Comparison of ENCODE assay signal across 1 cellular context in the genomic region with DNA sequence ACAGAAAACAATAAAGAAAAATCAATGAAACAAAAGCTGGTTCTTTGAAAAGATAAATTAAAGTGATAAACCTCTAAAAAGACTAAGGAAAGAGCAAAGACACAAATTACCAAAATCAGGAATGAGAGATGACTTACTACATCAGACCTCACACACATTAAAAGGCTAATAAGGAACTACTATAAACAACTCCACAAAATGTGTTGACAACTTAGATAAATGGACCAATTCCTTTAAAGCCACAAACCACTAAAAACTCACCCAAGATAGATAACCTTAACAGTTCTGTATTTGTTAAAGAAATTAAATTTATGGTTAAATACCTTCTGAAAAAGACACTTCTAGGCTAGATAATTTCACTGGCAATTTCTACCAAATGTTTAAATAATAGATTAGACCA.
A peak's percentile ranks its signal among the peaks of the same experiment; 100 is the strongest.
TF ChIP-seq lines count a peak whose summit lies in the region.

No MANE protein-coding gene starts in this region.

TF ChIP-seq in HEK293, 187 proteins besides CTCF, POLR2A, EP300 and RAD21 (continued from another document):
- TF ChIP-seq, protein P1, sequence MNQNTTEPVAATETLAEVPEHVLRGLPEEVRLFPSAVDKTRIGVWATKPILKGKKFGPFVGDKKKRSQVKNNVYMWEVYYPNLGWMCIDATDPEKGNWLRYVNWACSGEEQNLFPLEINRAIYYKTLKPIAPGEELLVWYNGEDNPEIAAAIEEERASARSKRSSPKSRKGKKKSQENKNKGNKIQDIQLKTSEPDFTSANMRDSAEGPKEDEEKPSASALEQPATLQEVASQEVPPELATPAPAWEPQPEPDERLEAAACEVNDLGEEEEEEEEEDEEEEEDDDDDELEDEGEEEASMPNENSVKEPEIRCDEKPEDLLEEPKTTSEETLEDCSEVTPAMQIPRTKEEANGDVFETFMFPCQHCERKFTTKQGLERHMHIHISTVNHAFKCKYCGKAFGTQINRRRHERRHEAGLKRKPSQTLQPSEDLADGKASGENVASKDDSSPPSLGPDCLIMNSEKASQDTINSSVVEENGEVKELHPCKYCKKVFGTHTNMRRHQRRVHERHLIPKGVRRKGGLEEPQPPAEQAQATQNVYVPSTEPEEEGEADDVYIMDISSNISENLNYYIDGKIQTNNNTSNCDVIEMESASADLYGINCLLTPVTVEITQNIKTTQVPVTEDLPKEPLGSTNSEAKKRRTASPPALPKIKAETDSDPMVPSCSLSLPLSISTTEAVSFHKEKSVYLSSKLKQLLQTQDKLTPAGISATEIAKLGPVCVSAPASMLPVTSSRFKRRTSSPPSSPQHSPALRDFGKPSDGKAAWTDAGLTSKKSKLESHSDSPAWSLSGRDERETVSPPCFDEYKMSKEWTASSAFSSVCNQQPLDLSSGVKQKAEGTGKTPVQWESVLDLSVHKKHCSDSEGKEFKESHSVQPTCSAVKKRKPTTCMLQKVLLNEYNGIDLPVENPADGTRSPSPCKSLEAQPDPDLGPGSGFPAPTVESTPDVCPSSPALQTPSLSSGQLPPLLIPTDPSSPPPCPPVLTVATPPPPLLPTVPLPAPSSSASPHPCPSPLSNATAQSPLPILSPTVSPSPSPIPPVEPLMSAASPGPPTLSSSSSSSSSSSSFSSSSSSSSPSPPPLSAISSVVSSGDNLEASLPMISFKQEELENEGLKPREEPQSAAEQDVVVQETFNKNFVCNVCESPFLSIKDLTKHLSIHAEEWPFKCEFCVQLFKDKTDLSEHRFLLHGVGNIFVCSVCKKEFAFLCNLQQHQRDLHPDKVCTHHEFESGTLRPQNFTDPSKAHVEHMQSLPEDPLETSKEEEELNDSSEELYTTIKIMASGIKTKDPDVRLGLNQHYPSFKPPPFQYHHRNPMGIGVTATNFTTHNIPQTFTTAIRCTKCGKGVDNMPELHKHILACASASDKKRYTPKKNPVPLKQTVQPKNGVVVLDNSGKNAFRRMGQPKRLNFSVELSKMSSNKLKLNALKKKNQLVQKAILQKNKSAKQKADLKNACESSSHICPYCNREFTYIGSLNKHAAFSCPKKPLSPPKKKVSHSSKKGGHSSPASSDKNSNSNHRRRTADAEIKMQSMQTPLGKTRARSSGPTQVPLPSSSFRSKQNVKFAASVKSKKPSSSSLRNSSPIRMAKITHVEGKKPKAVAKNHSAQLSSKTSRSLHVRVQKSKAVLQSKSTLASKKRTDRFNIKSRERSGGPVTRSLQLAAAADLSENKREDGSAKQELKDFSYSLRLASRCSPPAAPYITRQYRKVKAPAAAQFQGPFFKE (tag by site-specific recombination; IDR thresholded peaks at IDR 0.05; ENCODE audit: borderline replicate concordance): no peak
- TF ChIP-seq, protein P2, sequence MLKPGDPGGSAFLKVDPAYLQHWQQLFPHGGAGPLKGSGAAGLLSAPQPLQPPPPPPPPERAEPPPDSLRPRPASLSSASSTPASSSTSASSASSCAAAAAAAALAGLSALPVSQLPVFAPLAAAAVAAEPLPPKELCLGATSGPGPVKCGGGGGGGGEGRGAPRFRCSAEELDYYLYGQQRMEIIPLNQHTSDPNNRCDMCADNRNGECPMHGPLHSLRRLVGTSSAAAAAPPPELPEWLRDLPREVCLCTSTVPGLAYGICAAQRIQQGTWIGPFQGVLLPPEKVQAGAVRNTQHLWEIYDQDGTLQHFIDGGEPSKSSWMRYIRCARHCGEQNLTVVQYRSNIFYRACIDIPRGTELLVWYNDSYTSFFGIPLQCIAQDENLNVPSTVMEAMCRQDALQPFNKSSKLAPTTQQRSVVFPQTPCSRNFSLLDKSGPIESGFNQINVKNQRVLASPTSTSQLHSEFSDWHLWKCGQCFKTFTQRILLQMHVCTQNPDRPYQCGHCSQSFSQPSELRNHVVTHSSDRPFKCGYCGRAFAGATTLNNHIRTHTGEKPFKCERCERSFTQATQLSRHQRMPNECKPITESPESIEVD (tag by site-specific recombination; IDR thresholded peaks at IDR 0.05): peak; percentile 56; the same call in 1 of the 2 replicates
- TF ChIP-seq FEZF1 (tag by site-specific recombination; IDR thresholded peaks at IDR 0.05): peak; percentile 97
- TF ChIP-seq ZNF140 (tag by site-specific recombination; IDR thresholded peaks at IDR 0.05): no peak
- peak; percentile 53; the same call in 1 of the 2 replicates for TF ChIP-seq ZXDB (tag by site-specific recombination; IDR thresholded peaks at IDR 0.05)
- TF ChIP-seq ZNF843 (tag by site-specific recombination; IDR thresholded peaks at IDR 0.05): peak; percentile 86
- TF ChIP-seq, protein P3, sequence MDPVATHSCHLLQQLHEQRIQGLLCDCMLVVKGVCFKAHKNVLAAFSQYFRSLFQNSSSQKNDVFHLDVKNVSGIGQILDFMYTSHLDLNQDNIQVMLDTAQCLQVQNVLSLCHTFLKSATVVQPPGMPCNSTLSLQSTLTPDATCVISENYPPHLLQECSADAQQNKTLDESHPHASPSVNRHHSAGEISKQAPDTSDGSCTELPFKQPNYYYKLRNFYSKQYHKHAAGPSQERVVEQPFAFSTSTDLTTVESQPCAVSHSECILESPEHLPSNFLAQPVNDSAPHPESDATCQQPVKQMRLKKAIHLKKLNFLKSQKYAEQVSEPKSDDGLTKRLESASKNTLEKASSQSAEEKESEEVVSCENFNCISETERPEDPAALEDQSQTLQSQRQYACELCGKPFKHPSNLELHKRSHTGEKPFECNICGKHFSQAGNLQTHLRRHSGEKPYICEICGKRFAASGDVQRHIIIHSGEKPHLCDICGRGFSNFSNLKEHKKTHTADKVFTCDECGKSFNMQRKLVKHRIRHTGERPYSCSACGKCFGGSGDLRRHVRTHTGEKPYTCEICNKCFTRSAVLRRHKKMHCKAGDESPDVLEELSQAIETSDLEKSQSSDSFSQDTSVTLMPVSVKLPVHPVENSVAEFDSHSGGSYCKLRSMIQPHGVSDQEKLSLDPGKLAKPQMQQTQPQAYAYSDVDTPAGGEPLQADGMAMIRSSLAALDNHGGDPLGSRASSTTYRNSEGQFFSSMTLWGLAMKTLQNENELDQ (tag by site-specific recombination; IDR thresholded peaks at IDR 0.05; ENCODE audit: low read depth): no peak
- TF ChIP-seq ZNF585B (tag by site-specific recombination; IDR thresholded peaks at IDR 0.05): no peak
